ENCODE assay signal across 28 cellular contexts in the genomic region with DNA sequence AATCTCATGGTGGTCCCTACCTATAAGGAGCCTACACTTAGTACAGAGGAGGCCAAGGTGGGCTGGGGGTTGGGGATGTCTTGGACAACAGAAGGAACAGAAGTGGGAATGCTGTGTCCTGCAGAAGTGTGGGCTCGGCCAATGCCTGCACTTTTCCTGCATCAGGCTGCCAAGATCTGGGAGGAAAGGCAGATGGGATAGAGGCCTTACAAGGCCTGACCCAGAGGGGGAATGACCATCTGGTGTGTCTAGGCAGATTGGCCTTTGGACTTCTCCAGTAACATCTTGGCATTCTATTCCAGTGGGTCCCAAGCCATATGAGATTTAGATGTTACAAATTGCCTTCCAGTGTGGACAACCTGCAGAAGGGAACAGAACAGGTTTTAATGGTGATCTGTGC.
"Had no signal": no experiment of that assay in that cellular context is flagged by ENCODE, and none has a peak within 500 bp of the region (broad histone marks: within the 10 kb centered on the region; RNA-seq: fewer than 3 reads in every experiment).

No MANE protein-coding gene starts in this region.

- H3K4me1 Mint-ChIP-seq: activated CD4-positive, alpha-beta T cell treated with anti-CD3 and anti-CD28 coated beads, Interleukin-2, amount 10 ng/mL, durations not matched to agents 24 days and 14 days; activated naive CD8-positive, alpha-beta T cell treated with anti-CD3 and anti-CD28 coated beads for 36 hours; activated T-helper 17 cell treated with anti-CD3 and anti-CD28 coated beads, Interleukin-2, amount 50 U/mL, for 72 hours; central memory CD8-positive, alpha-beta T cell had no signal

- H3K4me1 ChIP-seq: ascending aorta, SJCRH30 had no signal

- H3K27ac Mint-ChIP-seq: activated CD4-positive, alpha-beta T cell treated with anti-CD3 and anti-CD28 coated beads, Interleukin-2, amount 10 ng/mL, durations not matched to agents 24 days and 14 days; activated CD8-positive, alpha-beta T cell treated with anti-CD3 and anti-CD28 coated beads for 36 hours; activated naive CD8-positive, alpha-beta T cell treated with anti-CD3 and anti-CD28 coated beads for 36 hours; activated T-cell treated with anti-CD3 and anti-CD28 coated beads, Interleukin-2, amount 50 U/mL, for 72 hours; activated T-helper 17 cell treated with anti-CD3 and anti-CD28 coated beads, Interleukin-2, amount 50 U/mL, for 72 hours had no signal

- H3K27me3 ChIP-seq: ascending aorta, cardiac muscle cell, SJCRH30 had no signal

- FAIRE-seq: colon had no signal

- H3K36me3 Mint-ChIP-seq: activated naive CD8-positive, alpha-beta T cell treated with anti-CD3 and anti-CD28 coated beads for 36 hours had no signal

- ATAC-seq: activated CD8-positive, alpha-beta T cell treated with anti-CD3 and anti-CD28 coated beads for 36 hours; activated T-cell treated with anti-CD3 and anti-CD28 coated beads, Interleukin-2, amount 50 U/mL, for 72 hours; activated T-helper 17 cell treated with anti-CD3 and anti-CD28 coated beads, Interleukin-2, amount 50 U/mL, for 72 hours; Panc1 had no signal

- H3K27ac ChIP-seq: ascending aorta, cardiac muscle cell, SJCRH30, SK-N-MC had no signal

- H3K9me3 Mint-ChIP-seq: activated CD8-positive, alpha-beta T cell treated with anti-CD3 and anti-CD28 coated beads for 36 hours; activated naive CD8-positive, alpha-beta T cell treated with anti-CD3 and anti-CD28 coated beads for 36 hours; central memory CD8-positive, alpha-beta T cell had no signal

- H3K9me3 ChIP-seq: ascending aorta, SJCRH30 had no signal

- DNase-seq: activated CD4-positive, alpha-beta T cell treated with anti-CD3 and anti-CD28 coated beads, Interleukin-2, amount 10 ng/mL, durations not matched to agents 24 days and 14 days; activated CD4-positive, alpha-beta T cell treated with anti-CD3 and anti-CD28 coated beads, Interleukin-2, amount 50 U/mL, for 4 hours; activated CD8-positive, alpha-beta T cell treated with anti-CD3 and anti-CD28 coated beads for 36 hours; activated effector memory CD4-positive, alpha-beta T cell treated with anti-CD3 and anti-CD28 coated beads, Interleukin-2, amount 50 U/mL, for 16 hours; activated naive CD4-positive, alpha-beta T cell; activated naive CD4-positive, alpha-beta T cell treated with anti-CD3 and anti-CD28 coated beads, Interleukin-2, amount 50 U/mL, for 16 hours; activated naive CD8-positive, alpha-beta T cell treated with anti-CD3 and anti-CD28 coated beads for 36 hours; activated T-cell treated with anti-CD3 and anti-CD28 coated beads, Interleukin-2, amount 50 U/mL, for 1 hour; activated T-cell treated with anti-CD3 and anti-CD28 coated beads, Interleukin-2, amount 50 U/mL, for 72 hours; amygdala; NCI-H1105 treated with DMSO at 0.1 percent for 48 hours; NCI-H1436; NCI-H1694; NCI-H2029; NCI-H345; NCI-H510A; NCI-H526; NCI-H774; SHP77; SJCRH30; T1000 had no signal

- H3K4me3 Mint-ChIP-seq: activated CD4-positive, alpha-beta T cell treated with anti-CD3 and anti-CD28 coated beads, Interleukin-2, amount 10 ng/mL, durations not matched to agents 24 days and 14 days; activated CD8-positive, alpha-beta T cell treated with anti-CD3 and anti-CD28 coated beads for 36 hours; activated naive CD8-positive, alpha-beta T cell treated with anti-CD3 and anti-CD28 coated beads for 36 hours; activated T-cell treated with anti-CD3 and anti-CD28 coated beads, Interleukin-2, amount 50 U/mL, for 72 hours; activated T-helper 17 cell treated with anti-CD3 and anti-CD28 coated beads, Interleukin-2, amount 50 U/mL, for 72 hours; central memory CD8-positive, alpha-beta T cell had no signal

- H3K27me3 Mint-ChIP-seq: activated CD4-positive, alpha-beta T cell treated with anti-CD3 and anti-CD28 coated beads, Interleukin-2, amount 10 ng/mL, durations not matched to agents 24 days and 14 days; activated CD8-positive, alpha-beta T cell treated with anti-CD3 and anti-CD28 coated beads for 36 hours; activated naive CD8-positive, alpha-beta T cell treated with anti-CD3 and anti-CD28 coated beads for 36 hours; central memory CD8-positive, alpha-beta T cell had no signal
